In genomic region chrX:132876509-132876837, GRCh38 we compare ENCODE assay signal across 19 cellular contexts.
A peak's percentile ranks its signal among the peaks of the same experiment; 100 is the strongest.
DNase-seq lines count a peak whose midpoint lies in the region; ATAC-seq and TF ChIP-seq lines count a peak whose summit lies in the region.
"Had no signal": no experiment of that assay in that cellular context is flagged by ENCODE, and none has a peak within 500 bp of the region (broad histone marks: within the 10 kb centered on the region; RNA-seq: fewer than 3 reads in every experiment).

No MANE protein-coding gene starts in this region.

- H3K36me3 Mint-ChIP-seq in T-cell: no peaks in the 10 kb centered on the region

- no peak overlapping the region for H3K27ac Mint-ChIP-seq in T-cell
- H3K27ac Mint-ChIP-seq: T-helper 2 cell treated with Interferon-gamma antibody and Interleukin-4, amounts not matched to agents 5 μg/mL and 100 μg/mL, for 36 hours had no signal

- H3K4me1 Mint-ChIP-seq in T-cell: no peaks in the 10 kb centered on the region
- H3K4me1 Mint-ChIP-seq: central memory CD8-positive, alpha-beta T cell had no signal

- POLR2A ChIA-PET in T-cell (lab: Charles Lee): no interaction called here

- TF ChIP-seq CTCF in VCaP (conservative IDR thresholded peaks at IDR 0.05) (no peak), retinal pigment epithelial cell (conservative IDR thresholded peaks at IDR 0.05; ENCODE audit: low read depth, low read length) (peak; percentile 7)

- H3K36me3 ChIP-seq in H7 (replicated peaks; ENCODE audit: control insufficient read depth, insufficient read depth, low read length): no peaks in the 10 kb centered on the region
- H3K36me3 ChIP-seq: BLaER1, heart right ventricle, thoracic aorta had no signal

- H3K4me3 ChIP-seq in H7 (ENCODE audit: insufficient read depth, low read depth, low read length): no peak overlapping the region
- no peak overlapping the region for H3K4me3 ChIP-seq in retinal pigment epithelial cell (ENCODE audit: low read length)
- H3K4me3 ChIP-seq: BLaER1, heart right ventricle, thoracic aorta had no signal

- ATAC-seq in HG02571 (IDR thresholded peaks at IDR 0.05; ENCODE audit: unreplicated experiment) (no peak), T-cell (replicated peaks in 1 of 4) (no peak), GM19035 (IDR thresholded peaks at IDR 0.05; ENCODE audit: unreplicated experiment) (no peak)
- ATAC-seq: heart right ventricle had no signal

- H3K27ac ChIP-seq in VCaP: peak overlapping the region; percentile 51
- H3K27ac ChIP-seq: BLaER1, heart right ventricle, thoracic aorta had no signal

- CTCF ChIA-PET in T-cell (lab: Charles Lee): no interaction called here

- H3K27me3 Mint-ChIP-seq in T-cell: peaks cover 3 to 40% of the 10 kb centered on the region in 2 donors
- H3K27me3 Mint-ChIP-seq: central memory CD8-positive, alpha-beta T cell had no signal

- no peaks in the 10 kb centered on the region for H3K9me3 Mint-ChIP-seq in T-cell
- H3K9me3 Mint-ChIP-seq: central memory CD8-positive, alpha-beta T cell; T-helper 2 cell treated with Interferon-gamma antibody and Interleukin-4, amounts not matched to agents 5 μg/mL and 100 μg/mL, for 36 hours had no signal

- H3K4me3 Mint-ChIP-seq in T-cell: no peak overlapping the region
- H3K4me3 Mint-ChIP-seq: central memory CD8-positive, alpha-beta T cell; T-helper 2 cell treated with Interferon-gamma antibody and Interleukin-4, amounts not matched to agents 5 μg/mL and 100 μg/mL, for 36 hours had no signal

- no peaks in the 10 kb centered on the region for H3K27me3 ChIP-seq in H7 (ENCODE audit: control insufficient read depth, insufficient read depth, low read length)

- DNase-seq in H7 (peak; percentile 36), islet precursor cell (peak; percentile 84), retinal pigment epithelial cell (ENCODE audit: low read depth) (no peak), T-cell (no peak)
- DNase-seq: activated effector memory CD4-positive, alpha-beta T cell treated with Interleukin-2 at 50 U/mL for 16 hours; DMS153; HCEC 1CT; heart right ventricle; left cardiac atrium; NCI-H1694; SHP77 treated with DMSO at 0.1 percent for 48 hours; small intestine had no signal

Comparison
In these comparisons a context has a peak if more than half of its experiments do, and no peak if none do; other contexts are left out.
1. DNase-seq: peak in H7 (single experiment) and islet precursor cell (single experiment); none in retinal pigment epithelial cell (single experiment) and T-cell (0 of 34).